Comparison of ENCODE assay signal across 1 cellular context in the genomic region with DNA sequence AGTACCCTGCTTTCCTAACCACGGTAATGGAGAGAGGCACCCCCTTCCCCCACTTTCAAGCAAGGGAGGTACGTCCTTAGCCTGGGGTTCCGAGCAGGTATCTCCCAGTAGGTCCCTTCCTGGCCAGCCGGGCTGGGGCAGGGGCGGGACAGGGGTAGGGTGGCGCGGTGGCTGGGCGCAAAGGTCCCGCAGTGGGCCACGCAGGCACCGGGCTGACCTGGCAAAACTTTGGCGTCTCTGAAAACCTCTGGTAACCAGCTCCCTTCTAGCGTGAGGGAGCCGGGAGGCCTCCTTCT.
TF ChIP-seq lines count a peak whose summit lies in the region.

No MANE protein-coding gene starts in this region.

TF ChIP-seq in A549, 52 proteins besides CTCF, POLR2A, EP300 and RAD21 (continued from another document):
- TF ChIP-seq, protein P1, sequence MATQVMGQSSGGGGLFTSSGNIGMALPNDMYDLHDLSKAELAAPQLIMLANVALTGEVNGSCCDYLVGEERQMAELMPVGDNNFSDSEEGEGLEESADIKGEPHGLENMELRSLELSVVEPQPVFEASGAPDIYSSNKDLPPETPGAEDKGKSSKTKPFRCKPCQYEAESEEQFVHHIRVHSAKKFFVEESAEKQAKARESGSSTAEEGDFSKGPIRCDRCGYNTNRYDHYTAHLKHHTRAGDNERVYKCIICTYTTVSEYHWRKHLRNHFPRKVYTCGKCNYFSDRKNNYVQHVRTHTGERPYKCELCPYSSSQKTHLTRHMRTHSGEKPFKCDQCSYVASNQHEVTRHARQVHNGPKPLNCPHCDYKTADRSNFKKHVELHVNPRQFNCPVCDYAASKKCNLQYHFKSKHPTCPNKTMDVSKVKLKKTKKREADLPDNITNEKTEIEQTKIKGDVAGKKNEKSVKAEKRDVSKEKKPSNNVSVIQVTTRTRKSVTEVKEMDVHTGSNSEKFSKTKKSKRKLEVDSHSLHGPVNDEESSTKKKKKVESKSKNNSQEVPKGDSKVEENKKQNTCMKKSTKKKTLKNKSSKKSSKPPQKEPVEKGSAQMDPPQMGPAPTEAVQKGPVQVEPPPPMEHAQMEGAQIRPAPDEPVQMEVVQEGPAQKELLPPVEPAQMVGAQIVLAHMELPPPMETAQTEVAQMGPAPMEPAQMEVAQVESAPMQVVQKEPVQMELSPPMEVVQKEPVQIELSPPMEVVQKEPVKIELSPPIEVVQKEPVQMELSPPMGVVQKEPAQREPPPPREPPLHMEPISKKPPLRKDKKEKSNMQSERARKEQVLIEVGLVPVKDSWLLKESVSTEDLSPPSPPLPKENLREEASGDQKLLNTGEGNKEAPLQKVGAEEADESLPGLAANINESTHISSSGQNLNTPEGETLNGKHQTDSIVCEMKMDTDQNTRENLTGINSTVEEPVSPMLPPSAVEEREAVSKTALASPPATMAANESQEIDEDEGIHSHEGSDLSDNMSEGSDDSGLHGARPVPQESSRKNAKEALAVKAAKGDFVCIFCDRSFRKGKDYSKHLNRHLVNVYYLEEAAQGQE (IDR thresholded peaks at IDR 0.05) = no peak
- no peak for TF ChIP-seq NFE2L2 (conservative IDR thresholded peaks at IDR 0.05; ENCODE audit: low read length)
- TF ChIP-seq PHF8 (IDR thresholded peaks at IDR 0.05; ENCODE audit: borderline replicate concordance, low read depth) = no peak
- no peak for TF ChIP-seq FOSL2 (IDR thresholded peaks at IDR 0.05)
- no peak for TF ChIP-seq FOSL2 (CRISPR knock-in tag; IDR thresholded peaks at IDR 0.05)
- no peak for TF ChIP-seq CBX2 (IDR thresholded peaks at IDR 0.05; ENCODE audit: borderline replicate concordance, low read depth)
